10 cellular contexts compared by ENCODE assay signal in the genomic region with DNA sequence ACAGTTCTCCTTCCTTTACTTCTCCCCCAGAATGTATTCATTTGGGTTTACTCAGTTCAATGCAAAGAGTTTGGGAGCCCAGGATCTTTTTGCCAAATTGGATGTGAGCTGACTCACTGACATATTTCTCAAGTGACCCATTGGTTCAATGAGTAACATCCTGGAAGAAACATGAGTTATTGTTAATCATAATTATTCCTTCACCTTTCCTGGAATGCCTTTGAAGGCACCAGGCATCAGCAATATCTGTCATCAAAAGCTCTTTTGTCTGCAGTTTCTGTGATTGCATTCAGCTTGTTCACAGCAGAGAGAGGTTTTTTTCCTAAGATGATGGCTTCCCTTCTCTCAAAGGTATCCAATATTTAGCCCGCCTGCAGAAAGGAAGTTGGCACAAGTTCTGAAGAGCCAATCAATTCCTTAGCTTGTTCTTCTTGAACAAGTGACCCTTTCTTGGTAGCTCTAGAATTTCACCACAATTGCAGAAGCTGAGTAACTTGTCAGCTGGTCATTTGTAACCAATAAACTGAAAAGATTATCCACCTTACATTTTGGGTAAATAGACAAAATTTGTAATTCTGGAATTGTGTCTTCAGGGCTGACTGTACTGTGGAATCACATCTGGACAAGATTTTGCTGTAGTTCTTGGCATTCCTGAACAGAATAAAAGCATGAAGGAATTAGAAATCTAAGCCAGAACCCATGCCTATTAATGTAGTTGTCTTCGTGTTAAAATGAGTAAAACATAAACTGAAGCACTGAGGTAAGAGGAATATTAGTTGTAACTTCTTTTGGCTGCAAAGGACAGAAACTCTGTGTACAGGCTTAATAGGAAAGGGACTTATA.
A peak's percentile ranks its signal among the peaks of the same experiment; 100 is the strongest.
DNase-seq lines count a peak whose midpoint lies in the region; ATAC-seq and TF ChIP-seq lines count a peak whose summit lies in the region.
"Had no signal": no experiment of that assay in that cellular context is flagged by ENCODE, and none has a peak within 500 bp of the region (broad histone marks: within the 10 kb centered on the region; RNA-seq: fewer than 3 reads in every experiment).

No MANE protein-coding gene starts in this region.

- no peaks in the 10 kb centered on the region for H3K27me3 Mint-ChIP-seq in progenitor cell of endocrine pancreas

- H3K9me3 ChIP-seq in SK-N-SH: no peaks in the 10 kb centered on the region

- 6% methylated on average over 2 of the region's 2 CpGs for WGBS in SK-N-SH (ENCODE audit: low lambda C conversion rate)

- H3K9ac ChIP-seq in SK-N-SH: peak overlapping the region; percentile 71

- no peak for TF ChIP-seq CTCF in SK-N-SH (IDR thresholded peaks at IDR 0.05)
- TF ChIP-seq CTCF in progenitor cell of endocrine pancreas (IDR thresholded peaks at IDR 0.05; ENCODE audit: unreplicated experiment): no peak

- no peak overlapping the region for H2AFZ ChIP-seq in SK-N-SH (ENCODE audit: low read depth)

- no peak overlapping the region for H3K4me3 Mint-ChIP-seq in progenitor cell of endocrine pancreas (ENCODE audit: low read depth)
- H3K4me3 Mint-ChIP-seq: activated naive CD8-positive, alpha-beta T cell treated with anti-CD3 and anti-CD28 coated beads for 36 hours had no signal

- no peaks in the 10 kb centered on the region for H3K36me3 ChIP-seq in SK-N-SH (replicated peaks in 1 of 2; ENCODE audit: control insufficient read depth in 1 of 2, insufficient read depth in 2 of 2, low read length in 1 of 2)

- H3K4me3 ChIP-seq in SK-N-SH (ENCODE audit: low read depth in 2 of 2, low read length in 1 of 2): no peak overlapping the region

- H3K4me1 ChIP-seq in SK-N-SH (ENCODE audit: control insufficient read depth in 1 of 2, insufficient read depth in 2 of 2, low read depth in 1 of 2, low read length in 1 of 2): peaks cover 0 to 26% of the 10 kb centered on the region in 2 experiments; a peak in 2 of 4 replicates

- no peaks in the 10 kb centered on the region for H3K36me3 Mint-ChIP-seq in progenitor cell of endocrine pancreas (ENCODE audit: insufficient read depth)
- H3K36me3 Mint-ChIP-seq: activated naive CD8-positive, alpha-beta T cell treated with anti-CD3 and anti-CD28 coated beads for 36 hours had no signal

- no peak for TF ChIP-seq RAD21 in SK-N-SH (IDR thresholded peaks at IDR 0.05; ENCODE audit: low read length)

- DNase-seq in ELR (ENCODE audit: low read depth): peak; percentile 97
- no peak for DNase-seq in SK-N-SH
- DNase-seq in fibroblast of peridontal ligament (ENCODE audit: extremely low read depth): peak; percentile 97
- DNase-seq in sciatic nerve (ENCODE audit: low spot score): no peak
- no peak for DNase-seq in progenitor cell of endocrine pancreas (ENCODE audit: low spot score, unreplicated experiment)
- no peak for DNase-seq in germinal center (ENCODE audit: low spot score)
- DNase-seq: activated naive CD8-positive, alpha-beta T cell treated with anti-CD3 and anti-CD28 coated beads for 36 hours; DMS79 had no signal

- CTCF ChIA-PET in SK-N-SH (lab: Yijun Ruan, JAX): no interaction called here

- H3K27ac ChIP-seq in SK-N-SH (ENCODE audit: low read depth in 2 of 2, low read length in 1 of 2): peak overlapping the region; percentile 71 to 93

- no peaks in the 10 kb centered on the region for H3K9me2 ChIP-seq in SK-N-SH

- peaks cover 6% of the 10 kb centered on the region for H3K4me1 Mint-ChIP-seq in progenitor cell of endocrine pancreas (ENCODE audit: low read depth)

- H3K27ac Mint-ChIP-seq in progenitor cell of endocrine pancreas: no peak overlapping the region
- H3K27ac Mint-ChIP-seq: activated naive CD8-positive, alpha-beta T cell treated with anti-CD3 and anti-CD28 coated beads for 36 hours had no signal

- POLR2A ChIA-PET in SK-N-SH (lab: Yijun Ruan, JAX): no interaction called here

- no peaks in the 10 kb centered on the region for H4K20me1 ChIP-seq in SK-N-SH (ENCODE audit: insufficient read depth)

- no peaks in the 10 kb centered on the region for H3K27me3 ChIP-seq in SK-N-SH (ENCODE audit: insufficient read depth)

- intact Hi-C loops in sciatic nerve (cut with DNase I): loop anchor here (2.0 kb wide), 1 partner anchor 49 kb away; no protein-coding TSS in a partner anchor

- TF ChIP-seq EP300 in SK-N-SH (IDR thresholded peaks at IDR 0.05; ENCODE audit: borderline replicate concordance in 1 of 2, low read depth in 1 of 2, low read length in 1 of 2): peak; percentile 71 to 98

- H3K9me3 Mint-ChIP-seq in progenitor cell of endocrine pancreas (ENCODE audit: low read depth): peaks cover 5% of the 10 kb centered on the region
- H3K9me3 Mint-ChIP-seq: activated naive CD8-positive, alpha-beta T cell treated with anti-CD3 and anti-CD28 coated beads for 36 hours had no signal

- H3F3A ChIP-seq in SK-N-SH (replicated peaks; ENCODE audit: insufficient read depth): peaks cover 36% of the 10 kb centered on the region

- H3K4me2 ChIP-seq in SK-N-SH: peak overlapping the region; percentile 64

- peak; percentile 31 for ATAC-seq in sciatic nerve
- no peak for ATAC-seq in HG03280 (IDR thresholded peaks at IDR 0.05; ENCODE audit: unreplicated experiment)
- ATAC-seq in GM21723 (IDR thresholded peaks at IDR 0.05; ENCODE audit: unreplicated experiment): no peak

- no peaks in the 10 kb centered on the region for H3K79me2 ChIP-seq in SK-N-SH (ENCODE audit: insufficient read depth)

TF ChIP-seq in SK-N-SH, 30 proteins besides CTCF, POLR2A, EP300 and RAD21 (continues in another document):
- TF ChIP-seq MXI1 (IDR thresholded peaks at IDR 0.05; ENCODE audit: low read depth, low read length): no peak
- no peak for TF ChIP-seq NRF1 (IDR thresholded peaks at IDR 0.05; ENCODE audit: low read depth, low read length)
- TF ChIP-seq POLR2AphosphoS5 (IDR thresholded peaks at IDR 0.05; ENCODE audit: low read depth, low read length): peak; percentile 87; the same call in 1 of the 2 replicates
- TF ChIP-seq TAF1 (IDR thresholded peaks at IDR 0.05; ENCODE audit: borderline replicate concordance, low read depth, low read length): peak; percentile 33; the same call in 1 of the 2 replicates
- TF ChIP-seq FOSL2 (IDR thresholded peaks at IDR 0.05; ENCODE audit: borderline replicate concordance, low read depth): peak; percentile 99
- TF ChIP-seq, protein P1, sequence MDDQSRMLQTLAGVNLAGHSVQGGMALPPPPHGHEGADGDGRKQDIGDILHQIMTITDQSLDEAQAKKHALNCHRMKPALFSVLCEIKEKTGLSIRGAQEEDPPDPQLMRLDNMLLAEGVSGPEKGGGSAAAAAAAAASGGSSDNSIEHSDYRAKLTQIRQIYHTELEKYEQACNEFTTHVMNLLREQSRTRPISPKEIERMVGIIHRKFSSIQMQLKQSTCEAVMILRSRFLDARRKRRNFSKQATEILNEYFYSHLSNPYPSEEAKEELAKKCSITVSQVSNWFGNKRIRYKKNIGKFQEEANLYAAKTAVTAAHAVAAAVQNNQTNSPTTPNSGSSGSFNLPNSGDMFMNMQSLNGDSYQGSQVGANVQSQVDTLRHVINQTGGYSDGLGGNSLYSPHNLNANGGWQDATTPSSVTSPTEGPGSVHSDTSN (IDR thresholded peaks at IDR 0.05): peak; percentile 96
- peak; percentile 88 for TF ChIP-seq FOXM1 (IDR thresholded peaks at IDR 0.05; ENCODE audit: low read depth)
- TF ChIP-seq RXRA (IDR thresholded peaks at IDR 0.05; ENCODE audit: borderline replicate concordance, low read depth): peak; percentile 98
- no peak for TF ChIP-seq FOXJ3 (CRISPR knock-in tag; IDR thresholded peaks at IDR 0.05)
- no peak for TF ChIP-seq GATA2 (CRISPR knock-in tag; IDR thresholded peaks at IDR 0.05)
- peak; percentile 94 for TF ChIP-seq NFIC (IDR thresholded peaks at IDR 0.05; ENCODE audit: borderline replicate concordance)
- TF ChIP-seq, protein P2, sequence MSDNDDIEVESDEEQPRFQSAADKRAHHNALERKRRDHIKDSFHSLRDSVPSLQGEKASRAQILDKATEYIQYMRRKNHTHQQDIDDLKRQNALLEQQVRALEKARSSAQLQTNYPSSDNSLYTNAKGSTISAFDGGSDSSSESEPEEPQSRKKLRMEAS (IDR thresholded peaks at IDR 0.05; ENCODE audit: low read depth): peak; percentile 62; the same call in 1 of the 2 replicates
- TF ChIP-seq RFX5 (IDR thresholded peaks at IDR 0.05; ENCODE audit: low read length): no peak
- TF ChIP-seq TCF12 (IDR thresholded peaks at IDR 0.05): peak; percentile 96
- TF ChIP-seq, protein P3, sequence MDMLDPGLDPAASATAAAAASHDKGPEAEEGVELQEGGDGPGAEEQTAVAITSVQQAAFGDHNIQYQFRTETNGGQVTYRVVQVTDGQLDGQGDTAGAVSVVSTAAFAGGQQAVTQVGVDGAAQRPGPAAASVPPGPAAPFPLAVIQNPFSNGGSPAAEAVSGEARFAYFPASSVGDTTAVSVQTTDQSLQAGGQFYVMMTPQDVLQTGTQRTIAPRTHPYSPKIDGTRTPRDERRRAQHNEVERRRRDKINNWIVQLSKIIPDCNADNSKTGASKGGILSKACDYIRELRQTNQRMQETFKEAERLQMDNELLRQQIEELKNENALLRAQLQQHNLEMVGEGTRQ (IDR thresholded peaks at IDR 0.05; ENCODE audit: borderline replicate concordance, low read depth, low read length): no peak
- TF ChIP-seq, protein P4, sequence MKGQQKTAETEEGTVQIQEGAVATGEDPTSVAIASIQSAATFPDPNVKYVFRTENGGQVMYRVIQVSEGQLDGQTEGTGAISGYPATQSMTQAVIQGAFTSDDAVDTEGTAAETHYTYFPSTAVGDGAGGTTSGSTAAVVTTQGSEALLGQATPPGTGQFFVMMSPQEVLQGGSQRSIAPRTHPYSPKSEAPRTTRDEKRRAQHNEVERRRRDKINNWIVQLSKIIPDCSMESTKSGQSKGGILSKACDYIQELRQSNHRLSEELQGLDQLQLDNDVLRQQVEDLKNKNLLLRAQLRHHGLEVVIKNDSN (IDR thresholded peaks at IDR 0.05; ENCODE audit: borderline replicate concordance, low read depth): no peak; the same call in 1 of the 2 replicates
- TF ChIP-seq CHD2 (IDR thresholded peaks at IDR 0.05; ENCODE audit: low read length, partially characterized antibody): no peak
- TF ChIP-seq, protein P5, sequence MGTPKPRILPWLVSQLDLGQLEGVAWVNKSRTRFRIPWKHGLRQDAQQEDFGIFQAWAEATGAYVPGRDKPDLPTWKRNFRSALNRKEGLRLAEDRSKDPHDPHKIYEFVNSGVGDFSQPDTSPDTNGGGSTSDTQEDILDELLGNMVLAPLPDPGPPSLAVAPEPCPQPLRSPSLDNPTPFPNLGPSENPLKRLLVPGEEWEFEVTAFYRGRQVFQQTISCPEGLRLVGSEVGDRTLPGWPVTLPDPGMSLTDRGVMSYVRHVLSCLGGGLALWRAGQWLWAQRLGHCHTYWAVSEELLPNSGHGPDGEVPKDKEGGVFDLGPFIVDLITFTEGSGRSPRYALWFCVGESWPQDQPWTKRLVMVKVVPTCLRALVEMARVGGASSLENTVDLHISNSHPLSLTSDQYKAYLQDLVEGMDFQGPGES (IDR thresholded peaks at IDR 0.05; ENCODE audit: low read depth, low read length): no peak
- peak; percentile 75; the same call in 1 of the 2 replicates for TF ChIP-seq MEF2A (IDR thresholded peaks at IDR 0.05; ENCODE audit: borderline replicate concordance, low read depth)
- no peak for TF ChIP-seq RCOR1 (IDR thresholded peaks at IDR 0.05; ENCODE audit: low read length)
- TF ChIP-seq JUND (IDR thresholded peaks at IDR 0.05): peak; percentile 99

Comparison
In these comparisons a context has a peak if more than half of its experiments do, and no peak if none do; other contexts are left out.
1. DNase-seq: peak in ELR (single experiment) and fibroblast of peridontal ligament (single experiment); none in SK-N-SH (single experiment), sciatic nerve (single experiment), progenitor cell of endocrine pancreas (single experiment) and germinal center (single experiment).